Comparison of ENCODE assay signal across 10 cellular contexts in the genomic region with DNA sequence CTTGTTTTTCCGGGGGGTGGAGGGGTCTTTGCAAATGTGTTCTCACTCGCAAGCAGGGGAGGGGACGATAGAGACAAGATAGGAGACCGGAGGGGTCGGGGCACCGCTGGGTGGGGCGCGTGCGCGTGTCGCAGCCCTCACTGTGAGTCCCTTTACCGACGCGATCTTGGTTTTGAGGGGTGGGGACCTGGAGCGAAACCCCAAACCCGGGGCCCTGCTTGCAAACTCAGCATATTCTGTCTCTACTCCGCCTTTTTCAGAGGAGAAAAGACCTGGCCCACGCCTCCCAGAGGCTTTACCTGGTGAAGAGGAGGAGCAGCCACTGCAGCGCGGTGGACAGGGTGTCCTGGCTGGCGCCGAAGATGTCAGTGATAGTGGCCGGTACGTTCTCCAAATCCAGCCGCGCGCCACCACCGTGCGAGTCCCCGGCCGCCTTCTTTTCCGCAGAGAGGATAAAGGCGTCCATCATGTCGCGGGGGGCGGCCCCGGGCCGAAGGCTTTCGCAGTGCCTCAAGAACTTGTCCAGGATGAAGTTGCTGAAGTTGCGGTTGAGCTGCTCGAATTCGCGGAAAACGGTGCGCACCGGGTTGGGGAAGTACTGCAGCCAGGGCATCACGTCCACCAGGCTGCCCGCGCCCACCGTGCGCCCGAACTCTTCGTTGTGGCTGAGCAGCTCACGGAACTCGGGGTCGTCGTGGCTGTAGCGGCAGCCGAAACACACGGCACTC. TPM values are rescaled to one million over a fixed set of nuclear protein-coding genes. Genes with fewer than 3 reads are reported as not detected.
DNase-seq lines count a peak whose midpoint lies in the region; ATAC-seq and TF ChIP-seq lines count a peak whose summit lies in the region.
"Had no signal": no experiment of that assay in that cellular context is flagged by ENCODE, and none has a peak within 500 bp of the region (broad histone marks: within the 10 kb centered on the region; RNA-seq: fewer than 3 reads in every experiment).

No MANE protein-coding gene starts in this region.

- ATAC-seq in activated CD8-positive, alpha-beta T cell treated with anti-CD3 and anti-CD28 coated beads for 36 hours = no peak
- ATAC-seq in HG02678 (IDR thresholded peaks at IDR 0.05; ENCODE audit: unreplicated experiment) = no peak
- ATAC-seq in GM18909 (IDR thresholded peaks at IDR 0.05; ENCODE audit: poor library complexity, unreplicated experiment) = no peak
- ATAC-seq: K562 had no signal

- peaks cover 44% of the 10 kb centered on the region for H3K27me3 Mint-ChIP-seq in activated CD8-positive, alpha-beta T cell treated with anti-CD3 and anti-CD28 coated beads for 36 hours

- H3K27ac Mint-ChIP-seq in activated CD8-positive, alpha-beta T cell treated with anti-CD3 and anti-CD28 coated beads for 36 hours = no peak overlapping the region

- H3K36me3 Mint-ChIP-seq in activated CD8-positive, alpha-beta T cell treated with anti-CD3 and anti-CD28 coated beads for 36 hours (ENCODE audit: low read depth) = peaks cover 3% of the 10 kb centered on the region

- in situ Hi-C loops in GM13976 (cut with MboI; ENCODE audit: low sequenced_read_pairs, unreplicated experiment) = no loop called here

- peaks cover 19% of the 10 kb centered on the region for H3K4me1 Mint-ChIP-seq in activated CD8-positive, alpha-beta T cell treated with anti-CD3 and anti-CD28 coated beads for 36 hours (ENCODE audit: low read depth)

- no peak for TF ChIP-seq POLR2A in prostate gland (IDR thresholded peaks at IDR 0.05)

- CTCF ChIA-PET in activated CD8-positive, alpha-beta T cell treated with anti-CD3 and anti-CD28 coated beads for 36 hours (lab: Charles Lee) = interaction anchor here (1.4 kb wide), 1 partner anchor 42 kb away, joined by 4 read pairs; no protein-coding TSS in a partner anchor

- H3K4me3 Mint-ChIP-seq in activated CD8-positive, alpha-beta T cell treated with anti-CD3 and anti-CD28 coated beads for 36 hours = peak overlapping the region; percentile 59

- peaks cover 83% of the 10 kb centered on the region for H3K4me1 ChIP-seq in left ventricle myocardium inferior
- H3K4me1 ChIP-seq in prostate gland (replicated peaks) = peaks cover 3% of the 10 kb centered on the region

- no peaks in the 10 kb centered on the region for H3K9me3 Mint-ChIP-seq in activated CD8-positive, alpha-beta T cell treated with anti-CD3 and anti-CD28 coated beads for 36 hours

- POLR2A ChIA-PET in activated CD8-positive, alpha-beta T cell treated with anti-CD3 and anti-CD28 coated beads for 36 hours (lab: Charles Lee) = no interaction called here

- WGBS in prostate gland = 7% methylated on average over 55 of the region's 60 CpGs

- H3K4me3 ChIP-seq in left ventricle myocardium inferior = peak overlapping the region; percentile 72
- peak overlapping the region; percentile 53 to 57 for H3K4me3 ChIP-seq in prostate gland
- H3K4me3 ChIP-seq: K562 had no signal

- H3K9me3 ChIP-seq in left ventricle myocardium inferior (replicated peaks) = no peaks in the 10 kb centered on the region
- no peaks in the 10 kb centered on the region for H3K9me3 ChIP-seq in prostate gland

- peak overlapping the region; percentile 95 for H3K27ac ChIP-seq in left ventricle myocardium inferior (replicated peaks)
- peak overlapping the region; percentile 85 to 87 for H3K27ac ChIP-seq in prostate gland
- H3K27ac ChIP-seq: WERI-Rb-1 had no signal

- peak; percentile 43 for DNase-seq in GM13976 (ENCODE audit: low spot score)
- DNase-seq in activated CD8-positive, alpha-beta T cell treated with anti-CD3 and anti-CD28 coated beads for 36 hours = peak; percentile 19
- DNase-seq in left ventricle myocardium inferior = peak; percentile 29
- no peak for DNase-seq in prostate gland (ENCODE audit: low spot score)
- DNase-seq in AG08395 (ENCODE audit: low spot score) = no peak
- DNase-seq in kidney glomerular epithelial cell (lab: John Stamatoyannopoulos, UW) = no peak
- DNase-seq: WERI-Rb-1 had no signal

- intact Hi-C loops in activated CD8-positive, alpha-beta T cell treated with anti-CD3 and anti-CD28 coated beads for 36 hours (cut with micrococcal nuclease) = no loop called here
- intact Hi-C loops in left ventricle myocardium inferior (cut with micrococcal nuclease) (no loop called here), prostate gland (cut with DNase I) (no loop called here)

- H3K36me3 ChIP-seq in left ventricle myocardium inferior (peaks cover 9% of the 10 kb centered on the region), prostate gland (no peaks in the 10 kb centered on the region)
- H3K36me3 ChIP-seq: WERI-Rb-1 had no signal

- TF ChIP-seq CTCF in GM13976 (IDR thresholded peaks at IDR 0.05; ENCODE audit: borderline replicate concordance, control extremely low read depth, extremely low read depth, insufficient read depth, missing control alignments) (no peak), left ventricle myocardium inferior (IDR thresholded peaks at IDR 0.05; ENCODE audit: borderline replicate concordance) (no peak), prostate gland (IDR thresholded peaks at IDR 0.05) (no peak)
- no peak for TF ChIP-seq CTCF in activated CD8-positive, alpha-beta T cell treated with anti-CD3 and anti-CD28 coated beads for 36 hours (IDR thresholded peaks at IDR 0.05)

- H3K27me3 ChIP-seq in left ventricle myocardium inferior (ENCODE audit: low read depth) = peaks cover 67% of the 10 kb centered on the region
- no peaks in the 10 kb centered on the region for H3K27me3 ChIP-seq in prostate gland (replicated peaks; ENCODE audit: insufficient read depth)

RNA-seq across cellular contexts. Expression of a gene that starts 1.7 kb away (rescaled TPM):
- 1 to 10 TPM; 2.2 to 3.6 TPM for total RNA-seq in activated CD8-positive, alpha-beta T cell treated with anti-CD3 and anti-CD28 coated beads for 36 hours
- 17.7 TPM for total RNA-seq in left ventricle myocardium inferior
- total RNA-seq in prostate gland = 100 to 1,000 TPM in 1 of 2 donors, 10 to 100 TPM in 1; 19.4 to 289 TPM

Comparison
In these comparisons a context has a peak if more than half of its experiments do, and no peak if none do; other contexts are left out.
1. DNase-seq: peak in GM13976 (single experiment), activated CD8-positive, alpha-beta T cell treated with anti-CD3 and anti-CD28 coated beads for 36 hours (single experiment) and left ventricle myocardium inferior (single experiment); none in prostate gland (single experiment), AG08395 (single experiment) and kidney glomerular epithelial cell (single experiment).